ENCODE assay signal across 1 cellular context in genomic region chr7:17041324-17041723, GRCh38.
TF ChIP-seq lines count a peak whose summit lies in the region.

No MANE protein-coding gene starts in this region.

TF ChIP-seq in SK-N-SH, 30 proteins besides CTCF, POLR2A, EP300 and RAD21 (continued from another document):
- TF ChIP-seq ZBTB33 (IDR thresholded peaks at IDR 0.05; ENCODE audit: borderline replicate concordance, low read depth) (no peak), CHD2 (IDR thresholded peaks at IDR 0.05; ENCODE audit: low read length, partially characterized antibody) (no peak), NRF1 (IDR thresholded peaks at IDR 0.05; ENCODE audit: low read depth, low read length) (no peak), NFIC (IDR thresholded peaks at IDR 0.05; ENCODE audit: borderline replicate concordance) (no peak), FOSL2 (IDR thresholded peaks at IDR 0.05; ENCODE audit: borderline replicate concordance, low read depth) (no peak), MEF2A (IDR thresholded peaks at IDR 0.05; ENCODE audit: borderline replicate concordance, low read depth) (no peak), JUND (IDR thresholded peaks at IDR 0.05) (no peak), FOXM1 (IDR thresholded peaks at IDR 0.05; ENCODE audit: low read depth) (no peak), SIN3A (IDR thresholded peaks at IDR 0.05; ENCODE audit: borderline replicate concordance, low read depth, low read length) (no peak), GATA2 (CRISPR knock-in tag; IDR thresholded peaks at IDR 0.05) (no peak), SMC3 (IDR thresholded peaks at IDR 0.05; ENCODE audit: low read depth, low read length) (no peak), POLR2AphosphoS5 (IDR thresholded peaks at IDR 0.05; ENCODE audit: low read depth, low read length) (no peak)
